In genomic region chr22:49236541-49237075, GRCh38 we compare ENCODE assay signal across 16 cellular contexts.
"Had no signal": no experiment of that assay in that cellular context is flagged by ENCODE, and none has a peak within 500 bp of the region (broad histone marks: within the 10 kb centered on the region; RNA-seq: fewer than 3 reads in every experiment).

No MANE protein-coding gene starts in this region.

- H3K36me3 Mint-ChIP-seq: activated naive CD4-positive, alpha-beta T cell treated with anti-CD3 and anti-CD28 coated beads, Interleukin-2, amount 50 U/mL, for 72 hours; naive thymus-derived CD8-positive, alpha-beta T cell; stimulated activated naive B cell treated with anti-CD40 and anti-IgM and Interleukin-4, amounts not matched to agents 10 μg/mL and 1 μg/mL and 100 μg/mL, for 72 hours had no signal

- H3K4me3 Mint-ChIP-seq: naive thymus-derived CD8-positive, alpha-beta T cell; stimulated activated naive B cell treated with anti-CD40 and anti-IgM and Interleukin-4, amounts not matched to agents 10 μg/mL and 1 μg/mL and 100 μg/mL, for 72 hours had no signal

- H3K4me1 ChIP-seq: adrenal gland, breast epithelium, gastroesophageal sphincter, heart left ventricle, pancreas, thyroid gland had no signal

- H3K4me1 Mint-ChIP-seq: naive thymus-derived CD8-positive, alpha-beta T cell; stimulated activated naive B cell treated with anti-CD40 and anti-IgM and Interleukin-4, amounts not matched to agents 10 μg/mL and 1 μg/mL and 100 μg/mL, for 72 hours had no signal

- DNase-seq: activated CD4-positive, alpha-beta T cell treated with anti-CD3 and anti-CD28 coated beads for 4 hours; activated CD8-positive, alpha-beta memory T cell treated with anti-CD3 and anti-CD28 coated beads, Interleukin-2, amount 50 U/mL, for 4 hours; activated effector memory CD4-positive, alpha-beta T cell treated with anti-CD3 and anti-CD28 coated beads, Interleukin-2, amount 50 U/mL, for 16 hours; activated T-cell treated with anti-CD3 and anti-CD28 coated beads, Interleukin-2, amount 50 U/mL, for 48 hours; cortex of kidney; effector CD4-positive, alpha-beta T cell; heart left ventricle; stimulated activated naive B cell treated with anti-CD40 and anti-IgM and Interleukin-4, amounts not matched to agents 10 μg/mL and 1 μg/mL and 100 μg/mL, for 72 hours; thyroid gland had no signal

- H3K27ac Mint-ChIP-seq: activated naive CD4-positive, alpha-beta T cell treated with anti-CD3 and anti-CD28 coated beads, Interleukin-2, amount 50 U/mL, for 72 hours; naive thymus-derived CD8-positive, alpha-beta T cell; stimulated activated naive B cell treated with anti-CD40 and anti-IgM and Interleukin-4, amounts not matched to agents 10 μg/mL and 1 μg/mL and 100 μg/mL, for 72 hours had no signal

- H3K9me3 Mint-ChIP-seq: activated naive CD4-positive, alpha-beta T cell treated with anti-CD3 and anti-CD28 coated beads, Interleukin-2, amount 50 U/mL, for 72 hours; naive thymus-derived CD8-positive, alpha-beta T cell; stimulated activated naive B cell treated with anti-CD40 and anti-IgM and Interleukin-4, amounts not matched to agents 10 μg/mL and 1 μg/mL and 100 μg/mL, for 72 hours had no signal

- H3K27me3 ChIP-seq: adrenal gland, neutrophil, pancreas, thyroid gland had no signal

- H3K36me3 ChIP-seq: adrenal gland, breast epithelium, gastroesophageal sphincter, heart left ventricle, neutrophil, pancreas, thyroid gland had no signal

- H3K4me3 ChIP-seq: adrenal gland, breast epithelium, gastroesophageal sphincter, heart left ventricle, pancreas, thyroid gland had no signal

- H3K9me3 ChIP-seq: adrenal gland, breast epithelium, gastroesophageal sphincter, heart left ventricle, neutrophil, pancreas, thyroid gland had no signal

- H3K27ac ChIP-seq: adrenal gland, breast epithelium, gastroesophageal sphincter, heart left ventricle, neutrophil, pancreas, thyroid gland had no signal
